8 cellular contexts compared by ENCODE assay signal in the genomic region with DNA sequence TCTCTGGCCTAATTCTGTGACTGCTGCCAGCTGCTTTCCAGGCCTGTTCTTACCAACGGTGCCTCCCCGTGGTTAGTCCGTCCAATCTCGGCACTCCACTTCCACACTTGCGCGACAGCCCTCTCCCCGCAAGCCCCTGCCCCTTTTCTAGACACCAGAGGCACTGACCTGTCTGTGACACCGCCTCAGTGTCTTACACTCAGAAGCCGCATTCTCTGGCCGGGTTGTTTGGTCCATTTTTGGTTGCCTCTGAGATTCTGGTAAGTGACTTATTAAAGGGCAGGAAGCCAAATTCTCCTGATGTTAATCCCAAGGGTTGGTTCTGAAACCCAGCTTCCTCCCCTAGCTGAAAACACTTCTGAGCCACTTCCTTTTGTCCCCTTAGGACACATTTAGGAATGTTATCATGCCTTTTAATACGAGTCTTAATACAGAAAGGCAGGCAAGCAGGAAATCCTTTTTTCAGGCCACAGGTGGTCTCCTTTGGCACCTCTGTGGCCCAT. TPM values are rescaled to one million over a fixed set of nuclear protein-coding genes. Genes with fewer than 3 reads are reported as not detected.
DNase-seq lines count a peak whose midpoint lies in the region; ATAC-seq and TF ChIP-seq lines count a peak whose summit lies in the region.

No MANE protein-coding gene starts in this region.

- peak overlapping the region; percentile 96 for H3K27ac Mint-ChIP-seq in natural killer cell

- H3K9me3 ChIP-seq in BLaER1 (no peaks in the 10 kb centered on the region), HUES64 (ENCODE audit: insufficient read depth, low read depth, low read length) (no peaks in the 10 kb centered on the region), esophagus squamous epithelium (no peaks in the 10 kb centered on the region)

- H3K4me3 Mint-ChIP-seq in natural killer cell: peak overlapping the region; percentile 92

- peak overlapping the region; percentile 80 for H3K9ac ChIP-seq in BLaER1
- H3K9ac ChIP-seq in HUES64 (ENCODE audit: low read depth, low read length): 0 out of 2 replicates have a peak overlapping the region, but pooled peaks have one; percentile 4

- H3K27me3 Mint-ChIP-seq in natural killer cell (ENCODE audit: low read depth in 2 of 2): no peaks in the 10 kb centered on the region

- 43% methylated on average over 11 of the region's 11 CpGs for WGBS in HUES64
- 1 to 5% methylated on average over 7 to 11 of the region's 11 CpGs for WGBS in esophagus squamous epithelium, 2 donors

- peaks cover 13% of the 10 kb centered on the region for H3K27me3 ChIP-seq in BLaER1
- no peaks in the 10 kb centered on the region for H3K27me3 ChIP-seq in HUES64 (ENCODE audit: insufficient read depth, low read length)
- H3K27me3 ChIP-seq in esophagus squamous epithelium: no peaks in the 10 kb centered on the region

- no peaks in the 10 kb centered on the region for H3K9me3 Mint-ChIP-seq in natural killer cell

- TF ChIP-seq CTCF in esophagus squamous epithelium (IDR thresholded peaks at IDR 0.05): no peak
- no peak for TF ChIP-seq CTCF in natural killer cell (IDR thresholded peaks at IDR 0.05)

- H3K4me1 Mint-ChIP-seq in natural killer cell: peaks cover 38 to 41% of the 10 kb centered on the region in 2 donors

- H3K4me3 ChIP-seq in BLaER1 (peak overlapping the region; percentile 70), HUES64 (ENCODE audit: low read length) (peak overlapping the region; percentile 73), esophagus squamous epithelium (peak overlapping the region; percentile 34 to 98 (median 84))

- no peak for TF ChIP-seq POLR2A in esophagus squamous epithelium (IDR thresholded peaks at IDR 0.05)

- peak overlapping the region; percentile 93 for H3K4me2 ChIP-seq in BLaER1

- no peaks in the 10 kb centered on the region for H3K36me3 Mint-ChIP-seq in natural killer cell

- peaks cover 32% of the 10 kb centered on the region for H3K4me1 ChIP-seq in BLaER1
- peaks cover 18% of the 10 kb centered on the region for H3K4me1 ChIP-seq in HUES64 (ENCODE audit: insufficient read depth, low read length)
- peaks cover 20 to 45% (median 20%) of the 10 kb centered on the region in 3 donors for H3K4me1 ChIP-seq in esophagus squamous epithelium

- H3K27ac ChIP-seq in BLaER1 (peak overlapping the region; percentile 74), HUES64 (ENCODE audit: low read depth, low read length) (peak overlapping the region; percentile 19; the same call in 1 of the 2 replicates), esophagus squamous epithelium (peak overlapping the region; percentile 82 to 99 (median 98))

- no peak for ATAC-seq in natural killer cell

- H4K20me1 ChIP-seq in BLaER1: peaks cover 17% of the 10 kb centered on the region

- no peaks in the 10 kb centered on the region for H3K36me3 ChIP-seq in BLaER1
- no peaks in the 10 kb centered on the region for H3K36me3 ChIP-seq in HUES64 (ENCODE audit: insufficient read depth, low read length)
- peaks cover 0 to 8% (median 0%) of the 10 kb centered on the region in 3 donors for H3K36me3 ChIP-seq in esophagus squamous epithelium

- DNase-seq in activated CD8-positive, alpha-beta memory T cell treated with anti-CD3 and anti-CD28 coated beads for 24 hours: peak; percentile 73
- DNase-seq in esophagus squamous epithelium (lab: John Stamatoyannopoulos, UW) (no peak), natural killer cell (peak; percentile 30), ureter (ENCODE audit: low spot score) (peak; percentile 70), OCI-M2 (lab: John Stamatoyannopoulos, UW; ENCODE audit: unreplicated experiment) (no peak), HuH-7 (ENCODE audit: low spot score) (no peak)

- intact Hi-C loops in esophagus squamous epithelium (cut with DNase I) (loop anchor here (10.0 kb wide), 2 partner anchors 69 to 439 kb away; a partner anchor contains a TSS), natural killer cell (cut with micrococcal nuclease) (loop anchor here (10.0 kb wide), 1 partner anchor 369 kb away; no protein-coding TSS in a partner anchor)

RNA-seq across cellular contexts. Expression of a gene that starts 1.2 kb away (rescaled TPM):
- polyA plus RNA-seq in HUES64 (2013, experiment 1 of 2): 13.1 TPM
- polyA plus RNA-seq in HUES64 (2013, experiment 2 of 2): 16.5 TPM
- total RNA-seq in esophagus squamous epithelium: 10 to 100 TPM; 34.3 to 46.8 (median 39.4) TPM
- total RNA-seq in natural killer cell: 10 to 100 TPM; 22.0 to 33.2 (median 23.2) TPM
- total RNA-seq in ureter: 59.6 TPM

Comparison
In these comparisons a context has a peak if more than half of its experiments do, and no peak if none do; other contexts are left out.
1. H3K27ac ChIP-seq: peak in every context shown above with its lines; median percentile 98 in esophagus squamous epithelium; 74 in BLaER1; 19 in HUES64.
2. DNase-seq: peak in activated CD8-positive, alpha-beta memory T cell treated with anti-CD3 and anti-CD28 coated beads for 24 hours (single experiment), natural killer cell (single experiment) and ureter (single experiment); none in esophagus squamous epithelium (single experiment), OCI-M2 (single experiment) and HuH-7 (single experiment).
3. Peak in every context shown above with its lines, with median percentiles within 50 percentile points of each other: H3K4me3 ChIP-seq.